2 cellular contexts compared by ENCODE assay signal in the genomic region with DNA sequence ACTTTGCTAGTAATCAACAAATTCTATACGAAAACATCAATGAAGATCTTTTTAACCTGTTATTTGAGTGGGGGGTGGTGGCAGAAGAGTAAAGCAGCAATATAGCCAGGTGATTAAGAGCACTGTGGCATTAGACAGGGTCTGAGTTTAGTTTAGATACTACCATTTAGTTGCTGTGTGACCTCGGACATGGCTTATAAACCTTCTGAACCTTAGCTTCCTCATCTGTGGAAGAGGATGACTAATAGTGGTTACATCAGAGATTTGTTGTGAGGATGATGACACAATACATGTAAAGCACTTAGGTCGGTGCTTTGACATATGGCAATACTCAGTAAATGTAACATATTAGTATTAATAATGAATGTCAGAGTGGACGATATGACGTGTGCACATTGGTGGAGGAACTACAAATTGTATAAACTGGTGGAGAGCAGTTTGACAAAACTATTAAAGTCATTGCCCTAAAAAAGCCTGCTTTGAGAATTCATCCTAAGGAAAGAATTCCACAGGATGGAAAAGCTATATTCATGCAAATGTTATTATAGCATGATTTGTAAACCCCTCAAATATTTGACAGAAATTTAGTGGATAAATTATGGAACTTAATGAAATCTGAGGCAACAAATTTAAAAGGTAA.
TF ChIP-seq lines count a peak whose summit lies in the region.

No MANE protein-coding gene starts in this region.

TF ChIP-seq in SK-N-SH, 30 proteins besides CTCF, POLR2A, EP300 and RAD21:
- TF ChIP-seq NFIC (IDR thresholded peaks at IDR 0.05; ENCODE audit: borderline replicate concordance): no peak
- TF ChIP-seq RCOR1 (IDR thresholded peaks at IDR 0.05; ENCODE audit: low read length): no peak
- TF ChIP-seq GABPA (IDR thresholded peaks at IDR 0.05; ENCODE audit: low read depth): no peak
- TF ChIP-seq GATA2 (CRISPR knock-in tag; IDR thresholded peaks at IDR 0.05): no peak
- no peak for TF ChIP-seq TAF1 (IDR thresholded peaks at IDR 0.05; ENCODE audit: borderline replicate concordance, low read depth, low read length)
- TF ChIP-seq, protein P1, sequence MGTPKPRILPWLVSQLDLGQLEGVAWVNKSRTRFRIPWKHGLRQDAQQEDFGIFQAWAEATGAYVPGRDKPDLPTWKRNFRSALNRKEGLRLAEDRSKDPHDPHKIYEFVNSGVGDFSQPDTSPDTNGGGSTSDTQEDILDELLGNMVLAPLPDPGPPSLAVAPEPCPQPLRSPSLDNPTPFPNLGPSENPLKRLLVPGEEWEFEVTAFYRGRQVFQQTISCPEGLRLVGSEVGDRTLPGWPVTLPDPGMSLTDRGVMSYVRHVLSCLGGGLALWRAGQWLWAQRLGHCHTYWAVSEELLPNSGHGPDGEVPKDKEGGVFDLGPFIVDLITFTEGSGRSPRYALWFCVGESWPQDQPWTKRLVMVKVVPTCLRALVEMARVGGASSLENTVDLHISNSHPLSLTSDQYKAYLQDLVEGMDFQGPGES (IDR thresholded peaks at IDR 0.05; ENCODE audit: low read depth, low read length): no peak
- TF ChIP-seq SMC3 (IDR thresholded peaks at IDR 0.05; ENCODE audit: low read depth, low read length): no peak
- no peak for TF ChIP-seq SIN3A (IDR thresholded peaks at IDR 0.05; ENCODE audit: borderline replicate concordance, low read depth, low read length)
- TF ChIP-seq, protein P2, sequence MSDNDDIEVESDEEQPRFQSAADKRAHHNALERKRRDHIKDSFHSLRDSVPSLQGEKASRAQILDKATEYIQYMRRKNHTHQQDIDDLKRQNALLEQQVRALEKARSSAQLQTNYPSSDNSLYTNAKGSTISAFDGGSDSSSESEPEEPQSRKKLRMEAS (IDR thresholded peaks at IDR 0.05; ENCODE audit: low read depth): no peak
- no peak for TF ChIP-seq EZH2phosphoT487 (IDR thresholded peaks at IDR 0.05; ENCODE audit: borderline replicate concordance, low read depth)
- TF ChIP-seq, protein P3, sequence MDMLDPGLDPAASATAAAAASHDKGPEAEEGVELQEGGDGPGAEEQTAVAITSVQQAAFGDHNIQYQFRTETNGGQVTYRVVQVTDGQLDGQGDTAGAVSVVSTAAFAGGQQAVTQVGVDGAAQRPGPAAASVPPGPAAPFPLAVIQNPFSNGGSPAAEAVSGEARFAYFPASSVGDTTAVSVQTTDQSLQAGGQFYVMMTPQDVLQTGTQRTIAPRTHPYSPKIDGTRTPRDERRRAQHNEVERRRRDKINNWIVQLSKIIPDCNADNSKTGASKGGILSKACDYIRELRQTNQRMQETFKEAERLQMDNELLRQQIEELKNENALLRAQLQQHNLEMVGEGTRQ (IDR thresholded peaks at IDR 0.05; ENCODE audit: borderline replicate concordance, low read depth, low read length): no peak

TF ChIP-seq in GM23338, 12 proteins besides CTCF, POLR2A, EP300 and RAD21:
- TF ChIP-seq ZNF331 (CRISPR knock-in tag; IDR thresholded peaks at IDR 0.05; ENCODE audit: low read depth) (no peak), STAT1 (IDR thresholded peaks at IDR 0.05; ENCODE audit: unreplicated experiment) (no peak), EZH2phosphoT487 (IDR thresholded peaks at IDR 0.05; ENCODE audit: unreplicated experiment) (no peak), ZNF114 (CRISPR knock-in tag; IDR thresholded peaks at IDR 0.05) (no peak), POLR2AphosphoS5 (IDR thresholded peaks at IDR 0.05; ENCODE audit: low read depth) (no peak), EZH2 (IDR thresholded peaks at IDR 0.05; ENCODE audit: low read depth, unreplicated experiment) (no peak), NANOG (IDR thresholded peaks at IDR 0.05; ENCODE audit: borderline replicate concordance) (no peak), JUNB (IDR thresholded peaks at IDR 0.05; ENCODE audit: unreplicated experiment) (no peak), CREB1 (CRISPR knock-in tag; IDR thresholded peaks at IDR 0.05; ENCODE audit: low read depth) (no peak)
- TF ChIP-seq, protein P4, sequence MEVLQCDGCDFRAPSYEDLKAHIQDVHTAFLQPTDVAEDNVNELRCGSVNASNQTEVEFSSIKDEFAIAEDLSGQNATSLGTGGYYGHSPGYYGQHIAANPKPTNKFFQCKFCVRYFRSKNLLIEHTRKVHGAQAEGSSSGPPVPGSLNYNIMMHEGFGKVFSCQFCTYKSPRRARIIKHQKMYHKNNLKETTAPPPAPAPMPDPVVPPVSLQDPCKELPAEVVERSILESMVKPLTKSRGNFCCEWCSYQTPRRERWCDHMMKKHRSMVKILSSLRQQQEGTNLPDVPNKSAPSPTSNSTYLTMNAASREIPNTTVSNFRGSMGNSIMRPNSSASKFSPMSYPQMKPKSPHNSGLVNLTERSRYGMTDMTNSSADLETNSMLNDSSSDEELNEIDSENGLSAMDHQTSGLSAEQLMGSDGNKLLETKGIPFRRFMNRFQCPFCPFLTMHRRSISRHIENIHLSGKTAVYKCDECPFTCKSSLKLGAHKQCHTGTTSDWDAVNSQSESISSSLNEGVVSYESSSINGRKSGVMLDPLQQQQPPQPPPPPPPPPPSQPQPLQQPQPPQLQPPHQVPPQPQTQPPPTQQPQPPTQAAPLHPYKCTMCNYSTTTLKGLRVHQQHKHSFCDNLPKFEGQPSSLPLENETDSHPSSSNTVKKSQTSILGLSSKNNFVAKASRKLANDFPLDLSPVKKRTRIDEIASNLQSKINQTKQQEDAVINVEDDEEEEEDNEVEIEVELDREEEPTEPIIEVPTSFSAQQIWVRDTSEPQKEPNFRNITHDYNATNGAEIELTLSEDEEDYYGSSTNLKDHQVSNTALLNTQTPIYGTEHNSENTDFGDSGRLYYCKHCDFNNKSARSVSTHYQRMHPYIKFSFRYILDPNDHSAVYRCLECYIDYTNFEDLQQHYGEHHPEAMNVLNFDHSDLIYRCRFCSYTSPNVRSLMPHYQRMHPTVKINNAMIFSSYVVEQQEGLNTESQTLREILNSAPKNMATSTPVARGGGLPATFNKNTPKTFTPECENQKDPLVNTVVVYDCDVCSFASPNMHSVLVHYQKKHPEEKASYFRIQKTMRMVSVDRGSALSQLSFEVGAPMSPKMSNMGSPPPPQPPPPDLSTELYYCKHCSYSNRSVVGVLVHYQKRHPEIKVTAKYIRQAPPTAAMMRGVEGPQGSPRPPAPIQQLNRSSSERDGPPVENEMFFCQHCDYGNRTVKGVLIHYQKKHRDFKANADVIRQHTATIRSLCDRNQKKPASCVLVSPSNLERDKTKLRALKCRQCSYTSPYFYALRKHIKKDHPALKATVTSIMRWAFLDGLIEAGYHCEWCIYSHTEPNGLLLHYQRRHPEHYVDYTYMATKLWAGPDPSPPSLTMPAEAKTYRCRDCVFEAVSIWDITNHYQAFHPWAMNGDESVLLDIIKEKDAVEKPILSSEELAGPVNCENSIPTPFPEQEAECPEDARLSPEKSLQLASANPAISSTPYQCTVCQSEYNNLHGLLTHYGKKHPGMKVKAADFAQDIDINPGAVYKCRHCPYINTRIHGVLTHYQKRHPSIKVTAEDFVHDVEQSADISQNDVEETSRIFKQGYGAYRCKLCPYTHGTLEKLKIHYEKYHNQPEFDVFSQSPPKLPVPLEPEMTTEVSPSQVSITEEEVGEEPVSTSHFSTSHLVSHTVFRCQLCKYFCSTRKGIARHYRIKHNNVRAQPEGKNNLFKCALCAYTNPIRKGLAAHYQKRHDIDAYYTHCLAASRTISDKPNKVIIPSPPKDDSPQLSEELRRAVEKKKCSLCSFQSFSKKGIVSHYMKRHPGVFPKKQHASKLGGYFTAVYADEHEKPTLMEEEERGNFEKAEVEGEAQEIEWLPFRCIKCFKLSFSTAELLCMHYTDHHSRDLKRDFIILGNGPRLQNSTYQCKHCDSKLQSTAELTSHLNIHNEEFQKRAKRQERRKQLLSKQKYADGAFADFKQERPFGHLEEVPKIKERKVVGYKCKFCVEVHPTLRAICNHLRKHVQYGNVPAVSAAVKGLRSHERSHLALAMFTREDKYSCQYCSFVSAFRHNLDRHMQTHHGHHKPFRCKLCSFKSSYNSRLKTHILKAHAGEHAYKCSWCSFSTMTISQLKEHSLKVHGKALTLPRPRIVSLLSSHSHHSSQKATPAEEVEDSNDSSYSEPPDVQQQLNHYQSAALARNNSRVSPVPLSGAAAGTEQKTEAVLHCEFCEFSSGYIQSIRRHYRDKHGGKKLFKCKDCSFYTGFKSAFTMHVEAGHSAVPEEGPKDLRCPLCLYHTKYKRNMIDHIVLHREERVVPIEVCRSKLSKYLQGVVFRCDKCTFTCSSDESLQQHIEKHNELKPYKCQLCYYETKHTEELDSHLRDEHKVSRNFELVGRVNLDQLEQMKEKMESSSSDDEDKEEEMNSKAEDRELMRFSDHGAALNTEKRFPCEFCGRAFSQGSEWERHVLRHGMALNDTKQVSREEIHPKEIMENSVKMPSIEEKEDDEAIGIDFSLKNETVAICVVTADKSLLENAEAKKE (CRISPR knock-in tag; IDR thresholded peaks at IDR 0.05): no peak
- TF ChIP-seq, protein P5, sequence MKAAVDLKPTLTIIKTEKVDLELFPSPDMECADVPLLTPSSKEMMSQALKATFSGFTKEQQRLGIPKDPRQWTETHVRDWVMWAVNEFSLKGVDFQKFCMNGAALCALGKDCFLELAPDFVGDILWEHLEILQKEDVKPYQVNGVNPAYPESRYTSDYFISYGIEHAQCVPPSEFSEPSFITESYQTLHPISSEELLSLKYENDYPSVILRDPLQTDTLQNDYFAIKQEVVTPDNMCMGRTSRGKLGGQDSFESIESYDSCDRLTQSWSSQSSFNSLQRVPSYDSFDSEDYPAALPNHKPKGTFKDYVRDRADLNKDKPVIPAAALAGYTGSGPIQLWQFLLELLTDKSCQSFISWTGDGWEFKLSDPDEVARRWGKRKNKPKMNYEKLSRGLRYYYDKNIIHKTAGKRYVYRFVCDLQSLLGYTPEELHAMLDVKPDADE (IDR thresholded peaks at IDR 0.05): no peak
- TF ChIP-seq, protein P6, sequence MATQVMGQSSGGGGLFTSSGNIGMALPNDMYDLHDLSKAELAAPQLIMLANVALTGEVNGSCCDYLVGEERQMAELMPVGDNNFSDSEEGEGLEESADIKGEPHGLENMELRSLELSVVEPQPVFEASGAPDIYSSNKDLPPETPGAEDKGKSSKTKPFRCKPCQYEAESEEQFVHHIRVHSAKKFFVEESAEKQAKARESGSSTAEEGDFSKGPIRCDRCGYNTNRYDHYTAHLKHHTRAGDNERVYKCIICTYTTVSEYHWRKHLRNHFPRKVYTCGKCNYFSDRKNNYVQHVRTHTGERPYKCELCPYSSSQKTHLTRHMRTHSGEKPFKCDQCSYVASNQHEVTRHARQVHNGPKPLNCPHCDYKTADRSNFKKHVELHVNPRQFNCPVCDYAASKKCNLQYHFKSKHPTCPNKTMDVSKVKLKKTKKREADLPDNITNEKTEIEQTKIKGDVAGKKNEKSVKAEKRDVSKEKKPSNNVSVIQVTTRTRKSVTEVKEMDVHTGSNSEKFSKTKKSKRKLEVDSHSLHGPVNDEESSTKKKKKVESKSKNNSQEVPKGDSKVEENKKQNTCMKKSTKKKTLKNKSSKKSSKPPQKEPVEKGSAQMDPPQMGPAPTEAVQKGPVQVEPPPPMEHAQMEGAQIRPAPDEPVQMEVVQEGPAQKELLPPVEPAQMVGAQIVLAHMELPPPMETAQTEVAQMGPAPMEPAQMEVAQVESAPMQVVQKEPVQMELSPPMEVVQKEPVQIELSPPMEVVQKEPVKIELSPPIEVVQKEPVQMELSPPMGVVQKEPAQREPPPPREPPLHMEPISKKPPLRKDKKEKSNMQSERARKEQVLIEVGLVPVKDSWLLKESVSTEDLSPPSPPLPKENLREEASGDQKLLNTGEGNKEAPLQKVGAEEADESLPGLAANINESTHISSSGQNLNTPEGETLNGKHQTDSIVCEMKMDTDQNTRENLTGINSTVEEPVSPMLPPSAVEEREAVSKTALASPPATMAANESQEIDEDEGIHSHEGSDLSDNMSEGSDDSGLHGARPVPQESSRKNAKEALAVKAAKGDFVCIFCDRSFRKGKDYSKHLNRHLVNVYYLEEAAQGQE (IDR thresholded peaks at IDR 0.05; ENCODE audit: unreplicated experiment): no peak
